ENCODE assay signal across 19 cellular contexts in genomic region chr18:10953672-10954071, GRCh38.
DNase-seq lines count a peak whose midpoint lies in the region; ATAC-seq and TF ChIP-seq lines count a peak whose summit lies in the region.
"Had no signal": no experiment of that assay in that cellular context is flagged by ENCODE, and none has a peak within 500 bp of the region (broad histone marks: within the 10 kb centered on the region; RNA-seq: fewer than 3 reads in every experiment).

No MANE protein-coding gene starts in this region.

- H4K20me1 ChIP-seq in MM.1S (ENCODE audit: insufficient read depth, low read length) = no peaks in the 10 kb centered on the region

- H3K4me3 ChIP-seq in MM.1S (ENCODE audit: low read length) = no peak overlapping the region
- H3K4me3 ChIP-seq: PC-9, skin epidermis, testis had no signal

- peak overlapping the region; percentile 6; the same call in 1 of the 2 replicates for H3K27ac ChIP-seq in MM.1S (ENCODE audit: low read length)
- H3K27ac ChIP-seq: parathyroid adenoma, PC-9, skin epidermis, testis had no signal

- peak; percentile 43 for ATAC-seq in GM18498 (IDR thresholded peaks at IDR 0.05; ENCODE audit: unreplicated experiment)
- ATAC-seq in GM21786 (IDR thresholded peaks at IDR 0.05; ENCODE audit: unreplicated experiment) = peak; percentile 48
- no peak for ATAC-seq in HG02623 (IDR thresholded peaks at IDR 0.05; ENCODE audit: unreplicated experiment)
- no peak for ATAC-seq in HG02885 (IDR thresholded peaks at IDR 0.05; ENCODE audit: poor library complexity, unreplicated experiment)
- ATAC-seq: HCT116, left ventricle myocardium superior had no signal

- peaks cover 40% of the 10 kb centered on the region for H3F3A ChIP-seq in MM.1S (ENCODE audit: insufficient read depth, low read length)

- H2AFZ ChIP-seq in MM.1S (ENCODE audit: low read length) = no peak overlapping the region
- H2AFZ ChIP-seq: parathyroid adenoma, PC-9 had no signal

- H3K9me2 ChIP-seq in MM.1S (replicated peaks; ENCODE audit: insufficient read depth, low read length) = no peaks in the 10 kb centered on the region

- H3K36me3 ChIP-seq in MM.1S (replicated peaks; ENCODE audit: insufficient read depth, low read length) = no peaks in the 10 kb centered on the region

- no peak overlapping the region for H3K4me2 ChIP-seq in MM.1S (ENCODE audit: low read depth, low read length)
- H3K4me2 ChIP-seq: PC-9 had no signal

- DNase-seq in MM.1S = peak; percentile 71
- peak; percentile 58 for DNase-seq in left kidney (ENCODE audit: low read depth, low spot score)
- DNase-seq in middle frontal gyrus (ENCODE audit: extremely low spot score, low spot score) = no peak
- DNase-seq in amygdala (lab: John Stamatoyannopoulos, UW) = no peak
- DNase-seq: activated CD4-positive, alpha-beta T cell treated with anti-CD3 and anti-CD28 coated beads, Interleukin-2, amount 50 U/mL, for 1 hour; activated naive CD4-positive, alpha-beta T cell treated with anti-CD3 and anti-CD28 coated beads, Interleukin-2, amount 10 ng/mL, durations not matched to agents 7 days and 5 days; activated T-cell treated with anti-CD3 and anti-CD28 coated beads for 4 hours; GDM1; left ventricle myocardium superior; NCI-H1694 treated with DMSO at 0.1 percent for 48 hours; PC-9; testis had no signal

- H3K79me2 ChIP-seq in MM.1S (ENCODE audit: low read length) = no peaks in the 10 kb centered on the region
- H3K79me2 ChIP-seq: parathyroid adenoma had no signal

- H3K27me3 ChIP-seq in MM.1S (replicated peaks; ENCODE audit: insufficient read depth, low read length) = no peaks in the 10 kb centered on the region
- H3K27me3 ChIP-seq: testis had no signal

- TF ChIP-seq CTCF in MM.1S (IDR thresholded peaks at IDR 0.05; ENCODE audit: low read length) = no peak

- H3K9me3 ChIP-seq in MM.1S (replicated peaks; ENCODE audit: insufficient read depth, low read length) = no peaks in the 10 kb centered on the region
- H3K9me3 ChIP-seq: testis had no signal

- H3K9ac ChIP-seq in MM.1S (ENCODE audit: low read length) = no peak overlapping the region
- H3K9ac ChIP-seq: parathyroid adenoma had no signal

- H3K4me1 ChIP-seq in MM.1S (ENCODE audit: low read length) = peaks cover 66% of the 10 kb centered on the region
- H3K4me1 ChIP-seq: parathyroid adenoma, testis had no signal

Comparison
In these comparisons a context has a peak if more than half of its experiments do, and no peak if none do; other contexts are left out.
1. ATAC-seq: peak in GM18498 (single experiment) and GM21786 (single experiment); none in HG02623 (single experiment) and HG02885 (single experiment).
2. DNase-seq: peak in MM.1S (single experiment) and left kidney (single experiment); none in middle frontal gyrus (single experiment) and amygdala (0 of 56).